In the genomic region with DNA sequence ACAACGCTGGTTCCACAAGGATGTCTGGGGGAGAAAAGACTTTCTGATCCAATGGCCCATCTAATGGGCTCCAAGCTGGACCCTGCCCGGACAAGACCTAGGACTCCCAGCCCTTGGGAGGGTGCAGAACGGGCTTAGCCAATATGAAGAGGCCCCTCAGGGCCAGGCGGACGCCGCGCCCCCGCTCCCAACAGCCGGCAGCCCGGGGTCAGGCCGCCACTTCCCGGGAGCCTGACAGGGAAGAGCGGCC, we compare ENCODE assay signal across 8 cellular contexts. TPM values are rescaled to one million over a fixed set of nuclear protein-coding genes. Genes with fewer than 3 reads are reported as not detected.
DNase-seq lines count a peak whose midpoint lies in the region; ATAC-seq lines count a peak whose summit lies in the region.

No MANE protein-coding gene starts in this region.

- peak overlapping the region; percentile 81 for H3K4me3 ChIP-seq in GM23248
- H3K4me3 ChIP-seq in iPS DF 6.9 (ENCODE audit: low read length) = peak overlapping the region; percentile 70; the same call in 1 of the 2 replicates
- peak overlapping the region; percentile 74 for H3K4me3 ChIP-seq in skeletal muscle cell (ENCODE audit: low read depth, low read length)

- in situ Hi-C loops in GM23248 (cut with MboI) = no loop called here

- peaks cover 59% of the 10 kb centered on the region for H3K4me1 Mint-ChIP-seq in activated T-helper 2 cell treated with anti-CD3 and anti-CD28 coated beads, Interferon-gamma antibody, Interleukin-2, Interleukin-4, amounts not matched to agents 10 μg/mL and 5 μg/mL and 100 μg/mL, durations not matched to agents 14 hours and 24 hours and 36 hours (ENCODE audit: low read depth)

- peaks cover 28% of the 10 kb centered on the region for H3K36me3 Mint-ChIP-seq in activated T-helper 2 cell treated with anti-CD3 and anti-CD28 coated beads, Interferon-gamma antibody, Interleukin-2, Interleukin-4, amounts not matched to agents 10 μg/mL and 5 μg/mL and 100 μg/mL, durations not matched to agents 14 hours and 24 hours and 36 hours (ENCODE audit: low read depth)

- H3K4me2 ChIP-seq in GM23248 (ENCODE audit: unreplicated experiment) = peak overlapping the region; percentile 83

- peak overlapping the region; percentile 76 for H3K4me3 Mint-ChIP-seq in activated T-helper 2 cell treated with anti-CD3 and anti-CD28 coated beads, Interferon-gamma antibody, Interleukin-2, Interleukin-4, amounts not matched to agents 10 μg/mL and 5 μg/mL and 100 μg/mL, durations not matched to agents 14 hours and 24 hours and 36 hours (ENCODE audit: low read depth)

- H3K9me3 Mint-ChIP-seq in activated T-helper 2 cell treated with anti-CD3 and anti-CD28 coated beads, Interferon-gamma antibody, Interleukin-2, Interleukin-4, amounts not matched to agents 10 μg/mL and 5 μg/mL and 100 μg/mL, durations not matched to agents 14 hours and 24 hours and 36 hours = no peaks in the 10 kb centered on the region

- peaks cover 43% of the 10 kb centered on the region for H3F3A ChIP-seq in GM23248 (ENCODE audit: insufficient read depth)

- peaks cover 11% of the 10 kb centered on the region for H3K27me3 Mint-ChIP-seq in activated T-helper 2 cell treated with anti-CD3 and anti-CD28 coated beads, Interferon-gamma antibody, Interleukin-2, Interleukin-4, amounts not matched to agents 10 μg/mL and 5 μg/mL and 100 μg/mL, durations not matched to agents 14 hours and 24 hours and 36 hours (ENCODE audit: low read depth)

- H3K27ac Mint-ChIP-seq in activated T-helper 2 cell treated with anti-CD3 and anti-CD28 coated beads, Interferon-gamma antibody, Interleukin-2, Interleukin-4, amounts not matched to agents 10 μg/mL and 5 μg/mL and 100 μg/mL, durations not matched to agents 14 hours and 24 hours and 36 hours = no peak overlapping the region

- peaks cover 38% of the 10 kb centered on the region for H3K79me2 ChIP-seq in GM23248 (ENCODE audit: insufficient read depth)

- no peak for DNase-seq in GM23248
- DNase-seq in activated T-helper 2 cell treated with anti-CD3 and anti-CD28 coated beads, Interferon-gamma antibody, Interleukin-2, Interleukin-4, amounts not matched to agents 10 μg/mL and 5 μg/mL and 100 μg/mL, durations not matched to agents 14 hours and 24 hours and 36 hours (ENCODE audit: low spot score) = no peak
- DNase-seq in iPS DF 6.9 (ENCODE audit: low read depth, low spot score) = no peak
- DNase-seq in skeletal muscle cell (ENCODE audit: low read depth) = no peak
- DNase-seq in NCI-H1694 treated with DMSO at 0.1 percent for 48 hours (lab: John Stamatoyannopoulos, UW) = no peak
- DNase-seq in cerebellar cortex (ENCODE audit: low spot score) = no peak
- no peak for DNase-seq in left colon

- H3K36me3 ChIP-seq in GM23248 (ENCODE audit: low read depth) = no peaks in the 10 kb centered on the region
- no peaks in the 10 kb centered on the region for H3K36me3 ChIP-seq in iPS DF 6.9 (ENCODE audit: control insufficient read depth, insufficient read depth, low read length)

- no peaks in the 10 kb centered on the region; the same call in 1 of the 2 replicates for H4K20me1 ChIP-seq in GM23248 (ENCODE audit: insufficient read depth)

- WGBS in GM23248 (ENCODE audit: low coverage in 1 of 2, low lambda C conversion rate in 2 of 2, missing lambda C conversion rate in 2 of 2), 2 experiments = 0 to 2% methylated on average over 4 to 13 of the region's 13 CpGs
- WGBS in iPS DF 6.9 (ENCODE audit: insufficient coverage, insufficient read length) = no CpG with 5 or more reads among the region's 13 CpGs

- H3K27ac ChIP-seq in GM23248 (peak overlapping the region; percentile 99), iPS DF 6.9 (ENCODE audit: low read length) (no peak overlapping the region)

- peak overlapping the region; percentile 94 for H3K9ac ChIP-seq in GM23248

- H3K9me2 ChIP-seq in GM23248 (ENCODE audit: insufficient read depth) = no peaks in the 10 kb centered on the region

- peak overlapping the region; percentile 49; the same call in 1 of the 2 replicates for H2AFZ ChIP-seq in GM23248

- H3K27me3 ChIP-seq in GM23248 (replicated peaks; ENCODE audit: insufficient read depth) (no peaks in the 10 kb centered on the region), iPS DF 6.9 (ENCODE audit: control insufficient read depth, insufficient read depth, low read length) (peaks cover 2% of the 10 kb centered on the region; the same call in 1 of the 2 replicates)

- intact Hi-C loops in activated T-helper 2 cell treated with anti-CD3 and anti-CD28 coated beads, Interferon-gamma antibody, Interleukin-2, Interleukin-4, amounts not matched to agents 10 μg/mL and 5 μg/mL and 100 μg/mL, durations not matched to agents 14 hours and 24 hours and 36 hours (cut with micrococcal nuclease) = loop anchor here (2.0 to 5.0 kb wide), 2 partner anchors 18 to 35 kb away; no protein-coding TSS in a partner anchor
- intact Hi-C loops in left colon (cut with DNase I, micrococcal nuclease) = no loop called here

- H3K9me3 ChIP-seq in GM23248 (ENCODE audit: low read depth) (no peaks in the 10 kb centered on the region), iPS DF 6.9 (ENCODE audit: control insufficient read depth, insufficient read depth, low read length) (no peaks in the 10 kb centered on the region)

- ATAC-seq in left colon = no peak
- ATAC-seq in GM19455 (IDR thresholded peaks at IDR 0.05; ENCODE audit: unreplicated experiment) = no peak

- H3K4me1 ChIP-seq in GM23248 (ENCODE audit: insufficient read depth) (peaks cover 43% of the 10 kb centered on the region), iPS DF 6.9 (ENCODE audit: control insufficient read depth, insufficient read depth, low read length) (peaks cover 4% of the 10 kb centered on the region)

RNA-seq across cellular contexts. Expression of a gene that starts 0.5 kb away (rescaled TPM):
- 337 and 352 TPM in 2 replicates for total RNA-seq in GM23248 (2014; rRNA removed; shearing (Covaris generic))
- polyA plus RNA-seq in GM23248 (2016; fragmentation: Nextera tagmentation; extraction: Ambion mirVana) = 353 and 374 TPM in 2 replicates
- total RNA-seq in activated T-helper 2 cell treated with anti-CD3 and anti-CD28 coated beads, Interferon-gamma antibody, Interleukin-2, Interleukin-4, amounts not matched to agents 10 μg/mL and 5 μg/mL and 100 μg/mL, durations not matched to agents 14 hours and 24 hours and 36 hours = 44.9 and 47.0 TPM in 2 replicates
- total RNA-seq in left colon = 10 to 100 TPM; 56.7 to 69.4 TPM

RNA-seq across cellular contexts. Expression of a gene that starts 30.3 kb away (rescaled TPM):
- 84.4 and 107 TPM in 2 replicates for total RNA-seq in GM23248 (2014; rRNA removed; shearing (Covaris generic))
- 153 and 156 TPM in 2 replicates for polyA plus RNA-seq in GM23248 (2016; fragmentation: Nextera tagmentation; extraction: Ambion mirVana)
- total RNA-seq in activated T-helper 2 cell treated with anti-CD3 and anti-CD28 coated beads, Interferon-gamma antibody, Interleukin-2, Interleukin-4, amounts not matched to agents 10 μg/mL and 5 μg/mL and 100 μg/mL, durations not matched to agents 14 hours and 24 hours and 36 hours = 1.2 and 2.0 TPM in 2 replicates
- 10 to 100 TPM in 1 of 2 donors, 1 to 10 TPM in 1; 1.5 to 11.9 TPM for total RNA-seq in left colon
